9 cellular contexts compared by ENCODE assay signal in the genomic region with DNA sequence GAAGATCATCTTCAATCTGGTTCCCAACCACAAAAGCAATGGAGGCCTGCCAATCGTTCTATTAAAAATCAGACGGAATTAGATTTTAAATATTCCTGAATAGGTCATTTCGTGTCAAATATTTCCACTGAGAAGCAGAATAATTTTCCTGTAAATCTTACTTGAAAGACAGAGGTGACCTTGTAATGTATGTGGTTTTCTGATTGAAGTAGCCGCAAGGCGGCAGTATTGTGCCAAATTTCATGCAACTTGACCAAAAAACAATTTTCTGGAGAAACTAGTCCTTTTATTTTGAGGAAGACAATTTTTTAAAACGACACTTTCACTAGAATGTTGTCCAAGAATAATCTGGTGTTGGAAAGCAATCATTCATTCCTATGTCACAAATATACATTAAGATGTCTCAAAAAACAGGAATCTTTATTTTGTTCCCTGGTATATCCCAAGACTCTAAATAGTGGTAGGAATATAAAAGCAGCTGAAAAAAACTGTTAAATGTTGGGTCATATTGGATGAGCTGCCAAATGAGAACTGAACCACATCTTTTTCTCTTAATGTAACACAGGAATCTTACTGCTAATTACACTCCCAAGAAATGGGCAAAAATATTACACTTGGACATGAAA. TPM values are rescaled to one million over a fixed set of nuclear protein-coding genes. Genes with fewer than 3 reads are reported as not detected.
DNase-seq lines count a peak whose midpoint lies in the region; ATAC-seq lines count a peak whose summit lies in the region.
"Had no signal": no experiment of that assay in that cellular context is flagged by ENCODE, and none has a peak within 500 bp of the region (broad histone marks: within the 10 kb centered on the region; RNA-seq: fewer than 3 reads in every experiment).

No MANE protein-coding gene starts in this region.

- POLR2A ChIA-PET in activated CD4-positive, alpha-beta memory T cell treated with anti-CD3 and anti-CD28 coated beads, Interleukin-2, amount 10 ng/mL, durations not matched to agents 7 days and 5 days (lab: Charles Lee), result no interaction called here

- H3K4me3 Mint-ChIP-seq in activated T-cell treated with anti-CD3 and anti-CD28 coated beads, Interleukin-2, amount 50 U/mL, for 72 hours, result no peak overlapping the region
- H3K4me3 Mint-ChIP-seq in activated CD4-positive, alpha-beta memory T cell treated with anti-CD3 and anti-CD28 coated beads, Interleukin-2, amount 10 ng/mL, durations not matched to agents 7 days and 5 days, result no peak overlapping the region
- H3K4me3 Mint-ChIP-seq: stimulated activated naive CD8-positive, alpha-beta T cell treated with anti-CD3 and anti-CD28 coated beads, Interleukin-15, Interleukin-2, amounts not matched to agents 100 ng/mL and 50 ng/mL, for 24 hours had no signal

- no peaks in the 10 kb centered on the region for H3K27me3 Mint-ChIP-seq in activated T-cell treated with anti-CD3 and anti-CD28 coated beads, Interleukin-2, amount 50 U/mL, for 72 hours (ENCODE audit: low read depth)
- H3K27me3 Mint-ChIP-seq in activated CD4-positive, alpha-beta memory T cell treated with anti-CD3 and anti-CD28 coated beads, Interleukin-2, amount 10 ng/mL, durations not matched to agents 7 days and 5 days, result no peaks in the 10 kb centered on the region
- H3K27me3 Mint-ChIP-seq: stimulated activated naive CD8-positive, alpha-beta T cell treated with anti-CD3 and anti-CD28 coated beads, Interleukin-15, Interleukin-2, amounts not matched to agents 100 ng/mL and 50 ng/mL, for 24 hours had no signal

- ATAC-seq in activated T-cell treated with anti-CD3 and anti-CD28 coated beads, Interleukin-2, amount 50 U/mL, for 72 hours (replicated peaks in 1 of 2), result no peak
- no peak for ATAC-seq in left cardiac atrium
- ATAC-seq in HG03045 (IDR thresholded peaks at IDR 0.05; ENCODE audit: unreplicated experiment), result no peak
- no peak for ATAC-seq in GM21381 (IDR thresholded peaks at IDR 0.05; ENCODE audit: unreplicated experiment)

- peak; percentile 29 to 33 for DNase-seq in activated T-cell treated with anti-CD3 and anti-CD28 coated beads, Interleukin-2, amount 50 U/mL, for 72 hours
- no peak for DNase-seq in activated T-cell treated with anti-CD3 and anti-CD28 coated beads, Interleukin-2, amount 50 U/mL, for 1 hour
- DNase-seq in NCI-H1694 (lab: John Stamatoyannopoulos, UW), result peak; percentile 23
- DNase-seq in activated CD4-positive, alpha-beta memory T cell treated with anti-CD3 and anti-CD28 coated beads, Interleukin-2, amount 10 ng/mL, durations not matched to agents 7 days and 5 days, result peak; percentile 46
- DNase-seq in left cardiac atrium, result peak; percentile 48
- peak; percentile 68 for DNase-seq in retina

- H3K9me3 Mint-ChIP-seq in activated T-cell treated with anti-CD3 and anti-CD28 coated beads, Interleukin-2, amount 50 U/mL, for 72 hours, result peaks cover 0 to 3% of the 10 kb centered on the region in 2 donors
- H3K9me3 Mint-ChIP-seq in activated CD4-positive, alpha-beta memory T cell treated with anti-CD3 and anti-CD28 coated beads, Interleukin-2, amount 10 ng/mL, durations not matched to agents 7 days and 5 days, result no peaks in the 10 kb centered on the region
- H3K9me3 Mint-ChIP-seq: stimulated activated naive CD8-positive, alpha-beta T cell treated with anti-CD3 and anti-CD28 coated beads, Interleukin-15, Interleukin-2, amounts not matched to agents 100 ng/mL and 50 ng/mL, for 24 hours had no signal

- CTCF ChIA-PET in activated CD4-positive, alpha-beta memory T cell treated with anti-CD3 and anti-CD28 coated beads, Interleukin-2, amount 10 ng/mL, durations not matched to agents 7 days and 5 days (lab: Charles Lee), result interaction anchor here (0.7 kb wide), 1 partner anchor 857 kb away, joined by 3 read pairs; no protein-coding TSS in a partner anchor

- H3K36me3 Mint-ChIP-seq in activated T-cell treated with anti-CD3 and anti-CD28 coated beads, Interleukin-2, amount 50 U/mL, for 72 hours (ENCODE audit: insufficient read depth in 2 of 2), result no peaks in the 10 kb centered on the region
- no peaks in the 10 kb centered on the region for H3K36me3 Mint-ChIP-seq in activated CD4-positive, alpha-beta memory T cell treated with anti-CD3 and anti-CD28 coated beads, Interleukin-2, amount 10 ng/mL, durations not matched to agents 7 days and 5 days (ENCODE audit: low read depth)

- no peaks in the 10 kb centered on the region for H3K4me1 Mint-ChIP-seq in activated T-cell treated with anti-CD3 and anti-CD28 coated beads, Interleukin-2, amount 50 U/mL, for 72 hours (ENCODE audit: low read depth)
- H3K4me1 Mint-ChIP-seq in activated CD4-positive, alpha-beta memory T cell treated with anti-CD3 and anti-CD28 coated beads, Interleukin-2, amount 10 ng/mL, durations not matched to agents 7 days and 5 days, result no peaks in the 10 kb centered on the region

- no peak overlapping the region for H3K27ac Mint-ChIP-seq in activated T-cell treated with anti-CD3 and anti-CD28 coated beads, Interleukin-2, amount 50 U/mL, for 72 hours
- H3K27ac Mint-ChIP-seq in activated CD4-positive, alpha-beta memory T cell treated with anti-CD3 and anti-CD28 coated beads, Interleukin-2, amount 10 ng/mL, durations not matched to agents 7 days and 5 days, result no peak overlapping the region
- H3K27ac Mint-ChIP-seq: stimulated activated naive CD8-positive, alpha-beta T cell treated with anti-CD3 and anti-CD28 coated beads, Interleukin-15, Interleukin-2, amounts not matched to agents 100 ng/mL and 50 ng/mL, for 24 hours had no signal

- intact Hi-C loops in left cardiac atrium (cut with DNase I), result loop anchor here (2.0 to 10.0 kb wide), 2 partner anchors 853 to 1219 kb away; no protein-coding TSS in a partner anchor

RNA-seq across cellular contexts. Expression of gene SPAG17, which starts 33.6 kb away (rescaled TPM):
- total RNA-seq in activated T-cell treated with anti-CD3 and anti-CD28 coated beads, Interleukin-2, amount 50 U/mL, for 72 hours, result not detected
- not detected for total RNA-seq in activated CD4-positive, alpha-beta memory T cell treated with anti-CD3 and anti-CD28 coated beads, Interleukin-2, amount 10 ng/mL, durations not matched to agents 7 days and 5 days
- under 1 TPM in 1 of 2 donors, not detected in 1; 0.35 TPM for total RNA-seq in left cardiac atrium
